In genomic region chr1:164561007-164561406, GRCh38 we compare ENCODE assay signal across 9 cellular contexts. TPM values are rescaled to one million over a fixed set of nuclear protein-coding genes. Genes with fewer than 3 reads are reported as not detected.
A peak's percentile ranks its signal among the peaks of the same experiment; 100 is the strongest.
DNase-seq lines count a peak whose midpoint lies in the region; ATAC-seq, FAIRE-seq and TF ChIP-seq lines count a peak whose summit lies in the region.
"Had no signal": no experiment of that assay in that cellular context is flagged by ENCODE, and none has a peak within 500 bp of the region (broad histone marks: within the 10 kb centered on the region; RNA-seq: fewer than 3 reads in every experiment).

No MANE protein-coding gene starts in this region.

- TF ChIP-seq POLR2A in GM12892 (IDR thresholded peaks at IDR 0.05; ENCODE audit: low read depth, low read length) = no peak

- TF ChIP-seq CTCF in RWPE2 (IDR thresholded peaks at IDR 0.05; ENCODE audit: poor library complexity, severe bottlenecking) (no peak), fibroblast of villous mesenchyme (IDR thresholded peaks at IDR 0.05; ENCODE audit: insufficient read depth, low read depth, low read length) (no peak), progenitor cell of endocrine pancreas (IDR thresholded peaks at IDR 0.05; ENCODE audit: unreplicated experiment) (no peak)

- H3K4me1 Mint-ChIP-seq in progenitor cell of endocrine pancreas (ENCODE audit: low read depth) = peaks cover 51% of the 10 kb centered on the region
- peaks cover 2 to 11% (median 10%) of the 10 kb centered on the region in 3 donors for H3K4me1 Mint-ChIP-seq in CD8-positive, alpha-beta memory T cell

- H3K4me3 Mint-ChIP-seq in progenitor cell of endocrine pancreas (ENCODE audit: low read depth) = peak overlapping the region; percentile 99
- no peak overlapping the region for H3K4me3 Mint-ChIP-seq in CD8-positive, alpha-beta memory T cell

- H3K27me3 ChIP-seq in RWPE2 (ENCODE audit: insufficient read depth, poor library complexity, severe bottlenecking) = no peaks in the 10 kb centered on the region
- H3K27me3 ChIP-seq in CD8-positive, alpha-beta memory T cell (ENCODE audit: insufficient read depth, low read length, poor library complexity, severe bottlenecking) = no peaks in the 10 kb centered on the region

- H3K36me3 ChIP-seq in RWPE2 (ENCODE audit: low read depth) = no peaks in the 10 kb centered on the region
- no peaks in the 10 kb centered on the region for H3K36me3 ChIP-seq in CD8-positive, alpha-beta memory T cell (ENCODE audit: insufficient read depth, low read length)

- H3K9me3 ChIP-seq in RWPE2 (ENCODE audit: severe bottlenecking) = no peaks in the 10 kb centered on the region
- H3K9me3 ChIP-seq in CD8-positive, alpha-beta memory T cell (ENCODE audit: low read length) = no peaks in the 10 kb centered on the region

- H3K36me3 Mint-ChIP-seq in progenitor cell of endocrine pancreas (ENCODE audit: insufficient read depth) = peaks cover 6% of the 10 kb centered on the region
- H3K36me3 Mint-ChIP-seq in CD8-positive, alpha-beta memory T cell = no peaks in the 10 kb centered on the region

- peak overlapping the region; percentile 97 for H3K27ac Mint-ChIP-seq in progenitor cell of endocrine pancreas
- H3K27ac Mint-ChIP-seq in CD8-positive, alpha-beta memory T cell = no peak overlapping the region

- H3K27ac ChIP-seq in RWPE2 (ENCODE audit: poor library complexity, severe bottlenecking) = peak overlapping the region; percentile 69
- no peak overlapping the region for H3K27ac ChIP-seq in CD8-positive, alpha-beta memory T cell (ENCODE audit: low read depth, low read length)

- POLR2A ChIA-PET in CD8-positive, alpha-beta memory T cell (lab: Charles Lee) = no interaction called here

- CTCF ChIA-PET in CD8-positive, alpha-beta memory T cell (lab: Charles Lee) = no interaction called here

- DNase-seq in DMS153 treated with DMSO at 0.1 percent for 48 hours (lab: John Stamatoyannopoulos, UW; ENCODE audit: unreplicated experiment) (peak; percentile 72), RWPE2 (ENCODE audit: low spot score) (no peak), fibroblast of villous mesenchyme (ENCODE audit: low read depth) (peak; percentile 16), progenitor cell of endocrine pancreas (ENCODE audit: low spot score, unreplicated experiment) (no peak), amygdala (lab: John Stamatoyannopoulos, UW) (no peak), GM12892 (ENCODE audit: insufficient read length) (no peak)
- no peak for DNase-seq in CD8-positive, alpha-beta memory T cell
- DNase-seq: SIG-M5 had no signal

- no peaks in the 10 kb centered on the region for H3K27me3 Mint-ChIP-seq in progenitor cell of endocrine pancreas
- peaks cover 18 to 31% of the 10 kb centered on the region in 2 donors for H3K27me3 Mint-ChIP-seq in CD8-positive, alpha-beta memory T cell

- H3K4me3 ChIP-seq in RWPE2 (ENCODE audit: severe bottlenecking) (peak overlapping the region; percentile 50), fibroblast of villous mesenchyme (ENCODE audit: low read depth, low read length) (peak overlapping the region; percentile 74)
- no peak overlapping the region for H3K4me3 ChIP-seq in CD8-positive, alpha-beta memory T cell (ENCODE audit: low read length)

- no peak for FAIRE-seq in GM12892 (lab: Jason Lieb, UNC)

- peaks cover 15% of the 10 kb centered on the region for H3K4me1 ChIP-seq in RWPE2 (ENCODE audit: insufficient read depth, poor library complexity, severe bottlenecking)
- peaks cover 9% of the 10 kb centered on the region for H3K4me1 ChIP-seq in CD8-positive, alpha-beta memory T cell (ENCODE audit: insufficient read depth, low read length)

- peaks cover 3% of the 10 kb centered on the region for H3K9me3 Mint-ChIP-seq in progenitor cell of endocrine pancreas (ENCODE audit: low read depth)
- peaks cover 0 to 7% (median 2%) of the 10 kb centered on the region in 5 donors for H3K9me3 Mint-ChIP-seq in CD8-positive, alpha-beta memory T cell

- ATAC-seq in RWPE2 (ENCODE audit: low read depth) (no peak), GM18517 (IDR thresholded peaks at IDR 0.05; ENCODE audit: unreplicated experiment) (no peak)

RNA-seq across cellular contexts. Expression of gene PBX1, which starts 2.0 kb away (rescaled TPM):
- total RNA-seq in fibroblast of villous mesenchyme = 62.8 and 67.4 TPM in 2 replicates
- total RNA-seq in progenitor cell of endocrine pancreas = 204 and 205 TPM in 2 replicates
- 0.06 TPM for polyA plus RNA-seq in GM12892 (2012; ENCODE audit: missing spikeins)
- total RNA-seq in CD8-positive, alpha-beta memory T cell = under 1 TPM; 0.13 to 0.16 TPM
- 0.05 TPM for polyA plus RNA-seq in CD8-positive, alpha-beta memory T cell

Comparison
In these comparisons a context has a peak if more than half of its experiments do, and no peak if none do; other contexts are left out.
1. DNase-seq: peak in DMS153 treated with DMSO at 0.1 percent for 48 hours (single experiment) and fibroblast of villous mesenchyme (single experiment); none in RWPE2 (single experiment), progenitor cell of endocrine pancreas (single experiment), amygdala (0 of 56), GM12892 (single experiment) and CD8-positive, alpha-beta memory T cell (0 of 5).
2. RNA of gene PBX1, which starts 2.0 kb away (total RNA-seq): 204 to 205 TPM in progenitor cell of endocrine pancreas and 62.8 to 67.4 TPM in fibroblast of villous mesenchyme; 0.13 to 0.16 TPM in CD8-positive, alpha-beta memory T cell; every median in the first group is over 10 times any median in the second.